In genomic region chr9:4662108-4662988, GRCh38 we compare ENCODE assay signal across 8 cellular contexts. TPM values are rescaled to one million over a fixed set of nuclear protein-coding genes. Genes with fewer than 3 reads are reported as not detected.
DNase-seq lines count a peak whose midpoint lies in the region; ATAC-seq and TF ChIP-seq lines count a peak whose summit lies in the region.

Gene PLPP6 (plus strand): TSS chr9:4662294. CDS start chr9:4662376, 82 bp downstream.

- H3K4me3 Mint-ChIP-seq in GM23338 = peak within 1 kb of the TSS; percentile 75
- peak within 1 kb of the TSS; percentile 91 for H3K4me3 Mint-ChIP-seq in neural crest cell

- H3K4me3 ChIP-seq in GM23338 (peak within 1 kb of the TSS; percentile 79), fibroblast of villous mesenchyme (ENCODE audit: low read depth, low read length) (peak within 1 kb of the TSS; percentile 82)

- H3K36me3 Mint-ChIP-seq in GM23338 (ENCODE audit: low read depth) (peaks cover 4% of the 10 kb centered on the region; the same call in 1 of the 3 replicates), neural crest cell (ENCODE audit: low read depth) (no peaks in the 10 kb centered on the region)

- no peaks in the 10 kb centered on the region for H4K20me1 ChIP-seq in GM23338 (replicated peaks; ENCODE audit: insufficient read depth)

- H3K27ac ChIP-seq in GM23338 (ENCODE audit: low read depth) = peak within 1 kb of the TSS; percentile 60
- H3K27ac ChIP-seq in RWPE1 = peak within 1 kb of the TSS; percentile 63

- H3K4me1 ChIP-seq in GM23338 (ENCODE audit: insufficient read depth) = peaks cover 47% of the 10 kb centered on the region

- peak within 1 kb of the TSS; percentile 15; the same call in 1 of the 2 replicates for H2AFZ ChIP-seq in GM23338

- CTCF ChIA-PET in RWPE1 (lab: Yijun Ruan, JAX) = interaction anchor here (0.6 kb wide), 1 partner anchor 263 kb away, joined by 3 read pairs; no protein-coding TSS in a partner anchor

- H3K27me3 ChIP-seq in GM23338 (ENCODE audit: insufficient read depth) = 0 out of 2 replicates have a peak, but pooled peaks cover 2% of the 10 kb centered on the region

- peak within 1 kb of the TSS; percentile 89 for H3K4me2 ChIP-seq in GM23338

- peaks cover 13% of the 10 kb centered on the region; the same call in 1 of the 2 replicates for H3K79me2 ChIP-seq in GM23338 (replicated peaks; ENCODE audit: insufficient read depth)

- peak; percentile 39 to 79 for TF ChIP-seq CTCF in GM23338 (conservative IDR thresholded peaks at IDR 0.05; ENCODE audit: low read depth in 2 of 2)
- TF ChIP-seq CTCF in RWPE1 (conservative IDR thresholded peaks at IDR 0.05; ENCODE audit: low read depth) = peak; percentile 67
- TF ChIP-seq CTCF in fibroblast of villous mesenchyme (IDR thresholded peaks at IDR 0.05; ENCODE audit: insufficient read depth, low read depth, low read length) = peak; percentile 52
- TF ChIP-seq CTCF in neural crest cell (conservative IDR thresholded peaks at IDR 0.05) = peak; percentile 62

- H3K36me3 ChIP-seq in GM23338 (ENCODE audit: insufficient read depth) = no peaks in the 10 kb centered on the region

- no peaks in the 10 kb centered on the region for H3K9me2 ChIP-seq in GM23338 (ENCODE audit: insufficient read depth)

- in situ Hi-C loops in G401 (cut with HindIII; ENCODE audit: low sequenced_read_pairs) = no loop called here

- ATAC-seq in GM23338 = peak; percentile 90

- H3K4me1 Mint-ChIP-seq in GM23338 = peaks cover 53% of the 10 kb centered on the region
- peaks cover 45% of the 10 kb centered on the region for H3K4me1 Mint-ChIP-seq in neural crest cell

- DNase-seq in G401 (ENCODE audit: low spot score) (peak; percentile 96), GM23338 (ENCODE audit: low spot score) (peak; percentile 98), LHCN-M2 (ENCODE audit: low read depth) (peak; percentile 76), RWPE1 (ENCODE audit: low spot score) (peak; percentile 81), fibroblast of villous mesenchyme (ENCODE audit: low read depth) (peak; percentile 83), neural crest cell (ENCODE audit: low read depth, low spot score) (peak; percentile 70), superior temporal gyrus (ENCODE audit: extremely low spot score) (peak; percentile 86)
- peak; percentile 59 for DNase-seq in activated gamma-delta T cell treated with anti-CD3 and anti-CD28 coated beads, Interleukin-2, amount 50 U/mL, for 16 hours (ENCODE audit: low read depth)

- H3K27ac Mint-ChIP-seq in GM23338 (peak within 1 kb of the TSS; percentile 68), neural crest cell (ENCODE audit: unreplicated experiment) (no peak within 1 kb of the TSS)

- H3K27me3 Mint-ChIP-seq in GM23338 (ENCODE audit: insufficient read depth, low read depth, poor library complexity) = peaks cover 5% of the 10 kb centered on the region
- H3K27me3 Mint-ChIP-seq in neural crest cell (ENCODE audit: low read depth) = peaks cover 33% of the 10 kb centered on the region

- H3K9me3 Mint-ChIP-seq in GM23338 (0 out of 3 replicates have a peak, but pooled peaks cover 3% of the 10 kb centered on the region), neural crest cell (no peaks in the 10 kb centered on the region)

- POLR2A ChIA-PET in RWPE1 (lab: Yijun Ruan, JAX; ENCODE audit: low non-redundant PET) = no interaction called here

- H3F3A ChIP-seq in GM23338 (replicated peaks; ENCODE audit: low read depth) = no peaks in the 10 kb centered on the region

TF ChIP-seq in GM23338, 12 proteins besides CTCF, POLR2A, EP300 and RAD21 (continues in another document):
- TF ChIP-seq JUNB (IDR thresholded peaks at IDR 0.05; ENCODE audit: unreplicated experiment) = no peak
- TF ChIP-seq EZH2phosphoT487 (IDR thresholded peaks at IDR 0.05; ENCODE audit: unreplicated experiment) = no peak
- TF ChIP-seq EZH2 (IDR thresholded peaks at IDR 0.05; ENCODE audit: low read depth, unreplicated experiment) = no peak
- TF ChIP-seq REST (IDR thresholded peaks at IDR 0.05; ENCODE audit: unreplicated experiment) = peak; percentile 30
- no peak for TF ChIP-seq ZNF462 (CRISPR knock-in tag; IDR thresholded peaks at IDR 0.05)
- TF ChIP-seq CREB1 (CRISPR knock-in tag; IDR thresholded peaks at IDR 0.05; ENCODE audit: low read depth) = no peak

RNA-seq across cellular contexts. Expression of gene PLPP6, which starts in this region (rescaled TPM):
- total RNA-seq in G401 (2014; rRNA removed; shearing (Covaris generic)) = 7.7 and 10.5 TPM in 2 replicates
- total RNA-seq in GM23338 (2014; rRNA removed; shearing (Covaris generic)) = 13.2 and 15.2 TPM in 2 replicates
- 5.8 and 6.3 TPM in 2 replicates for polyA plus RNA-seq in GM23338 (2016; fragmentation: Nextera tagmentation; extraction: Ambion mirVana)
- total RNA-seq in LHCN-M2 (2014; rRNA removed) = 7.2 and 8.1 TPM in 2 replicates
- polyA plus RNA-seq in LHCN-M2 (2012) = 2.8 TPM
- total RNA-seq in fibroblast of villous mesenchyme = 6.4 and 8.2 TPM in 2 replicates
- total RNA-seq in neural crest cell = 8.6 TPM in 2 replicates

Comparison
In these comparisons a context has a peak if more than half of its experiments do, and no peak if none do; other contexts are left out.
1. Peak in every context shown above with its lines: DNase-seq, ATAC-seq, H3K4me3 ChIP-seq and H3K27ac ChIP-seq.